2 cellular contexts compared by ENCODE assay signal in the genomic region with DNA sequence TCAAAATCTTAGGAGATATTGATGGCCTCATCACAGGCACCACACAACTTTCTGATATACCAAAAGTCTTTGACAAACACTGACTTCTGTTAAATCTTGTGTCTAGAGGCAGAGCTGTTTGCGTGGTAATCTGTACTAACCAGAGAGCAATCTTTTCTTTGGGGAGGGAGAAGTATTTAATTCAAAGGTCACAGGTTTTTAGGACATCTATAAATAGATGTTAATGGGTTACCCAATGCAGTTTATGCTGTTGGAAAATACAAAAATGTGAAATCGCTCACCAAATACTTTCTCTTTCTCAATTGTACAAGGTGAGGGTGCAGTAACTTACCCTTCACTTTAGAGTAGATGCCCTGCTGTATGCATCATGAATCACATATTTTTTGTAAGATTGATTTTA.
TF ChIP-seq lines count a peak whose summit lies in the region.

No MANE protein-coding gene starts in this region.

TF ChIP-seq in liver, 16 proteins besides CTCF, POLR2A, EP300 and RAD21 (continued from another document):
- TF ChIP-seq HNF4A (conservative IDR thresholded peaks at IDR 0.05) = peak; percentile 4 to 28
- peak; percentile 35 to 42 for TF ChIP-seq RXRA (IDR thresholded peaks at IDR 0.05)

TF ChIP-seq in HepG2, 621 proteins besides CTCF, POLR2A, EP300 and RAD21 (continued from another document):
- TF ChIP-seq ZHX2 (IDR thresholded peaks at IDR 0.05; ENCODE audit: low read depth) = no peak
- TF ChIP-seq ZHX2 (CRISPR knock-in tag; IDR thresholded peaks at IDR 0.05; ENCODE audit: borderline replicate concordance) = no peak
- TF ChIP-seq ZBED4 (CRISPR knock-in tag; IDR thresholded peaks at IDR 0.05; ENCODE audit: borderline replicate concordance) = no peak
- no peak for TF ChIP-seq FOXK1 (CRISPR knock-in tag; IDR thresholded peaks at IDR 0.05; ENCODE audit: borderline replicate concordance, low read depth)
- no peak for TF ChIP-seq SKI (IDR thresholded peaks at IDR 0.05; ENCODE audit: partially characterized antibody)
- TF ChIP-seq, protein P1, sequence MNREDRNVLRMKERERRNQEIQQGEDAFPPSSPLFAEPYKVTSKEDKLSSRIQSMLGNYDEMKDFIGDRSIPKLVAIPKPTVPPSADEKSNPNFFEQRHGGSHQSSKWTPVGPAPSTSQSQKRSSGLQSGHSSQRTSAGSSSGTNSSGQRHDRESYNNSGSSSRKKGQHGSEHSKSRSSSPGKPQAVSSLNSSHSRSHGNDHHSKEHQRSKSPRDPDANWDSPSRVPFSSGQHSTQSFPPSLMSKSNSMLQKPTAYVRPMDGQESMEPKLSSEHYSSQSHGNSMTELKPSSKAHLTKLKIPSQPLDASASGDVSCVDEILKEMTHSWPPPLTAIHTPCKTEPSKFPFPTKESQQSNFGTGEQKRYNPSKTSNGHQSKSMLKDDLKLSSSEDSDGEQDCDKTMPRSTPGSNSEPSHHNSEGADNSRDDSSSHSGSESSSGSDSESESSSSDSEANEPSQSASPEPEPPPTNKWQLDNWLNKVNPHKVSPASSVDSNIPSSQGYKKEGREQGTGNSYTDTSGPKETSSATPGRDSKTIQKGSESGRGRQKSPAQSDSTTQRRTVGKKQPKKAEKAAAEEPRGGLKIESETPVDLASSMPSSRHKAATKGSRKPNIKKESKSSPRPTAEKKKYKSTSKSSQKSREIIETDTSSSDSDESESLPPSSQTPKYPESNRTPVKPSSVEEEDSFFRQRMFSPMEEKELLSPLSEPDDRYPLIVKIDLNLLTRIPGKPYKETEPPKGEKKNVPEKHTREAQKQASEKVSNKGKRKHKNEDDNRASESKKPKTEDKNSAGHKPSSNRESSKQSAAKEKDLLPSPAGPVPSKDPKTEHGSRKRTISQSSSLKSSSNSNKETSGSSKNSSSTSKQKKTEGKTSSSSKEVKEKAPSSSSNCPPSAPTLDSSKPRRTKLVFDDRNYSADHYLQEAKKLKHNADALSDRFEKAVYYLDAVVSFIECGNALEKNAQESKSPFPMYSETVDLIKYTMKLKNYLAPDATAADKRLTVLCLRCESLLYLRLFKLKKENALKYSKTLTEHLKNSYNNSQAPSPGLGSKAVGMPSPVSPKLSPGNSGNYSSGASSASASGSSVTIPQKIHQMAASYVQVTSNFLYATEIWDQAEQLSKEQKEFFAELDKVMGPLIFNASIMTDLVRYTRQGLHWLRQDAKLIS (CRISPR knock-in tag; IDR thresholded peaks at IDR 0.05) = no peak
- TF ChIP-seq, protein P2, sequence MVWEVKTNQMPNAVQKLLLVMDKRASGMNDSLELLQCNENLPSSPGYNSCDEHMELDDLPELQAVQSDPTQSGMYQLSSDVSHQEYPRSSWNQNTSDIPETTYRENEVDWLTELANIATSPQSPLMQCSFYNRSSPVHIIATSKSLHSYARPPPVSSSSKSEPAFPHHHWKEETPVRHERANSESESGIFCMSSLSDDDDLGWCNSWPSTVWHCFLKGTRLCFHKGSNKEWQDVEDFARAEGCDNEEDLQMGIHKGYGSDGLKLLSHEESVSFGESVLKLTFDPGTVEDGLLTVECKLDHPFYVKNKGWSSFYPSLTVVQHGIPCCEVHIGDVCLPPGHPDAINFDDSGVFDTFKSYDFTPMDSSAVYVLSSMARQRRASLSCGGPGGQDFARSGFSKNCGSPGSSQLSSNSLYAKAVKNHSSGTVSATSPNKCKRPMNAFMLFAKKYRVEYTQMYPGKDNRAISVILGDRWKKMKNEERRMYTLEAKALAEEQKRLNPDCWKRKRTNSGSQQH (CRISPR knock-in tag; IDR thresholded peaks at IDR 0.05; ENCODE audit: low read depth) = no peak
- no peak for TF ChIP-seq HNF1A (IDR thresholded peaks at IDR 0.05; ENCODE audit: low read depth)
- TF ChIP-seq HNF1A (CRISPR knock-in tag; IDR thresholded peaks at IDR 0.05; ENCODE audit: borderline replicate concordance) = no peak
- TF ChIP-seq SOX6 (IDR thresholded peaks at IDR 0.05) = no peak
- TF ChIP-seq SOX6 (CRISPR knock-in tag; IDR thresholded peaks at IDR 0.05) = no peak
- TF ChIP-seq CREB1 (IDR thresholded peaks at IDR 0.05) = no peak
- TF ChIP-seq CREB1 (CRISPR knock-in tag; IDR thresholded peaks at IDR 0.05) = no peak
- no peak for TF ChIP-seq SNAPC2 (CRISPR knock-in tag; IDR thresholded peaks at IDR 0.05)
- no peak for TF ChIP-seq ZNF136 (CRISPR knock-in tag; IDR thresholded peaks at IDR 0.05; ENCODE audit: low read depth)
- no peak for TF ChIP-seq NFE2L2 (IDR thresholded peaks at IDR 0.05; ENCODE audit: low read length)
- TF ChIP-seq KAT2B (IDR thresholded peaks at IDR 0.05; ENCODE audit: borderline replicate concordance, low read depth, low read length) = no peak
- TF ChIP-seq ZNF407 (CRISPR knock-in tag; IDR thresholded peaks at IDR 0.05; ENCODE audit: not compliant biosample characterization) = no peak
TF ChIP-seq in HepG2: peak in this region for 0.
